In the genomic region with DNA sequence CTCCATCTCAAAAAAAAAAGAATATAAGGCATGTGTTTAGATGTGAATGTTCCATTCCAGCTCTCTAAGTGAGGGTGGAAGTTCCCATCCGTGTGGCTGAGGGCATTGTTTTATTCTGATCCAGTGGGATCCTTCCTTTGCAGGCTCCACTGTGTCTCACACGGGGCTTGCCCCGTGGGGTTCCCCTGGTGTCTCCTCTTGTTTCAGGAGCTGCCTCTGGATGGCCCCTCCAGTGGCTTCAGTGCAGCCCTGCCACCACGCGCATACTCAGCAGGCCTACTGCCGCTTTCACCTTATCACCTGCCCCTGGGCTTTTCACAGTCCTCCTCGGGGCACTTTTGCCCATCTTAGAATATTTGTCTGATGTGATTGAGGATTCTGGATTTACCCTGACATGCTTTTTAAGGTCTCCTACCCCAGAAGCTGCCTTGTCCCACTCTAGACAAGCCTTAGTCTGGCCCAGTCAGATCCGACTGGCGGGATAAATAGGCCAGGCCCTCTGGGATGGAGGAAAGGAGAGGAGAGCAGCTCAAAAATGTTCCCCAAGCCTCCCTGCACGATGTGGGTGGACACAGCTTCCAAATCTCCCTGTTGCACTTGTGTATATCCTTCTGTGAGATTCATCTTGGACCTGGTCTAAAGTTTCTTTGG, we compare ENCODE assay signal across 1 cellular context.
A peak's percentile ranks its signal among the peaks of the same experiment; 100 is the strongest.
TF ChIP-seq lines count a peak whose summit lies in the region.

No MANE protein-coding gene starts in this region.

TF ChIP-seq in GM12878, 131 proteins besides CTCF, POLR2A, EP300 and RAD21:
- TF ChIP-seq PRDM15 (CRISPR knock-in tag; IDR thresholded peaks at IDR 0.05): no peak
- TF ChIP-seq, protein P1, sequence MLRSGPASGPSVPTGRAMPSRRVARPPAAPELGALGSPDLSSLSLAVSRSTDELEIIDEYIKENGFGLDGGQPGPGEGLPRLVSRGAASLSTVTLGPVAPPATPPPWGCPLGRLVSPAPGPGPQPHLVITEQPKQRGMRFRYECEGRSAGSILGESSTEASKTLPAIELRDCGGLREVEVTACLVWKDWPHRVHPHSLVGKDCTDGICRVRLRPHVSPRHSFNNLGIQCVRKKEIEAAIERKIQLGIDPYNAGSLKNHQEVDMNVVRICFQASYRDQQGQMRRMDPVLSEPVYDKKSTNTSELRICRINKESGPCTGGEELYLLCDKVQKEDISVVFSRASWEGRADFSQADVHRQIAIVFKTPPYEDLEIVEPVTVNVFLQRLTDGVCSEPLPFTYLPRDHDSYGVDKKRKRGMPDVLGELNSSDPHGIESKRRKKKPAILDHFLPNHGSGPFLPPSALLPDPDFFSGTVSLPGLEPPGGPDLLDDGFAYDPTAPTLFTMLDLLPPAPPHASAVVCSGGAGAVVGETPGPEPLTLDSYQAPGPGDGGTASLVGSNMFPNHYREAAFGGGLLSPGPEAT (IDR thresholded peaks at IDR 0.05; ENCODE audit: low read depth): peak; percentile 22; the same call in 1 of the 2 replicates
- TF ChIP-seq CBFB (IDR thresholded peaks at IDR 0.05; ENCODE audit: low read depth): no peak
- no peak for TF ChIP-seq NRF1 (conservative IDR thresholded peaks at IDR 0.05; ENCODE audit: low read depth, low read length)
